8 cellular contexts compared by ENCODE assay signal in the genomic region with DNA sequence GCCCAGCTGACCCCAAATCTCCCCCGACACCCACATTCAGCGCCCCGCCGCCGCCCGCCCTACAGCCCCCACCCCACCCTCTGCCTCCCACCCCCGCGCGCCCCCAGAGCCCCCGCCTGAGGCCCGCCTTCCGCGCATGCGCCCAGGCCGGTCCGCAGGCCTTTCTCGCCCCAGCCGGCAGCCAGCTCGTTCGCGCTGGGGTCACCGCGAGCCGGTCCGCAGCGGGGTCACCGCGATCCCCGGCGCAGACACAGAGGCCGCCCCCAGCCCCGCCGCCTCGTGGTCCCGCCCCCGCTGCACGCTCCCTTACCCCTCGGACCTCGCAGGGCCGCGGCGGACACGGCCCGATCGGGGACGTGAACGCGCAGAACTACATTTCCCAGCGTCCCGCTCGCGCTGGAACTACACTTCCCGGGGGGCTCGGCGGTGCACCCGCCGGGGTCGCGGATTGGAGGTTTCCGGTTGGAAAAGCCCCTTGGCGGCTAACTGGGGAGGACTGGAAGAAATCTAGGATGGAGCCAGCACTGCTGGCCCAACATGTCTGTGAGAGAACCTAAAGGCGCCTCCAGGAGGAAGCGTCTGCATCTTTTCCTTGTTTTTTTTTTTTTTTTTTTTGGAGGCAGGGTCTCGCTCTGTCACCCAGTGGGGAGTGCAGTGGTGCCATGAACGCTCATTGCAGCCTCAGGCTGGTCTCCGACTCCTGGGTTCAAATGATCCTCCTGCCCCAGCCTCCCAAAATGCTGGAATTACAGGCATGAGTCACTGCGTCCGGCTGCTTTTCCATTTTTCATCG. TPM values are rescaled to one million over a fixed set of nuclear protein-coding genes. Genes with fewer than 3 reads are reported as not detected.
DNase-seq lines count a peak whose midpoint lies in the region; ATAC-seq and TF ChIP-seq lines count a peak whose summit lies in the region.

A gene (minus strand): TSS at position 374 of the 793 bp plus-strand sequence. CDS start 10,671 bp downstream, outside the sequence.

- 0 to 1% methylated on average over 46 to 69 of the region's 69 CpGs for WGBS in aorta, 2 donors

- intact Hi-C loops in aorta (cut with DNase I), result loop anchor here in 1 of 2 donors (2.0 kb wide), 1 partner anchor 47 kb away; no protein-coding TSS in a partner anchor

- H3K9me3 ChIP-seq in aorta (ENCODE audit: control insufficient read depth, low read length), result peaks cover 6% of the 10 kb centered on the region

- peaks cover 2 to 4% of the 10 kb centered on the region in 2 donors for H3K4me1 ChIP-seq in aorta (ENCODE audit: control insufficient read depth in 1 of 2, insufficient read depth in 2 of 2, low read length in 2 of 2)

- in situ Hi-C loops in astrocyte of the cerebellum (cut with HindIII; ENCODE audit: low sequenced_read_pairs), result no loop called here

- TF ChIP-seq CTCF in GM12875 (IDR thresholded peaks at IDR 0.05; ENCODE audit: borderline replicate concordance, insufficient read depth, low read depth, low read length), result no peak
- TF ChIP-seq CTCF in astrocyte of the cerebellum (IDR thresholded peaks at IDR 0.05; ENCODE audit: low read depth, low read length, missing control alignments), result no peak

- peak; percentile 51 for DNase-seq in NCI-H1105 treated with DMSO at 0.1 percent for 48 hours (lab: John Stamatoyannopoulos, UW)
- DNase-seq in T-helper 22 cell (ENCODE audit: low read depth), result peak; percentile 75
- peak; percentile 83 for DNase-seq in astrocyte of the cerebellum (ENCODE audit: low read depth)
- peak; percentile 72 to 89 for DNase-seq in hippocampal formation (lab: John Stamatoyannopoulos, UW)
- peak; percentile 75 for DNase-seq in renal cortical epithelial cell (ENCODE audit: low read depth)
- peak; percentile 94 to 97 for DNase-seq in aorta

- peak; percentile 81 for ATAC-seq in HG02623 (IDR thresholded peaks at IDR 0.05; ENCODE audit: unreplicated experiment)
- ATAC-seq in aorta (ENCODE audit: low FRiP score), result peak; percentile 95

- H3K4me3 ChIP-seq in GM12875 (ENCODE audit: low read depth, low read length) (peak within 1 kb of the TSS; percentile 65), astrocyte of the cerebellum (ENCODE audit: low read depth, low read length) (peak within 1 kb of the TSS; percentile 89), aorta (ENCODE audit: low read length in 2 of 2) (peak within 1 kb of the TSS; percentile 97 to 99)

- no peaks in the 10 kb centered on the region for H3K36me3 ChIP-seq in aorta (ENCODE audit: control insufficient read depth in 1 of 2, insufficient read depth in 2 of 2, low read length in 1 of 2)

- peak within 1 kb of the TSS; percentile 83 to 93 for H3K27ac ChIP-seq in aorta (ENCODE audit: low read depth in 1 of 2, low read length in 2 of 2)

- H3K27me3 ChIP-seq in aorta (ENCODE audit: control insufficient read depth in 1 of 2, insufficient read depth in 2 of 2, low read length in 1 of 2), result no peaks in the 10 kb centered on the region

RNA-seq across cellular contexts. Expression of the gene that starts here (rescaled TPM):
- total RNA-seq in renal cortical epithelial cell (5.0 and 25.3 TPM in 2 replicates), aorta (10 to 100 TPM; 13.7 to 19.4 TPM)
- polyA plus RNA-seq in aorta, result 1 to 10 TPM; 1.0 to 6.8 TPM

Comparison
In these comparisons a context has a peak if more than half of its experiments do, and no peak if none do; other contexts are left out.
1. Peak in every context shown above with its lines: DNase-seq, ATAC-seq, H3K4me3 ChIP-seq and H3K27ac ChIP-seq.